1 cellular context compared by ENCODE assay signal in the genomic region with DNA sequence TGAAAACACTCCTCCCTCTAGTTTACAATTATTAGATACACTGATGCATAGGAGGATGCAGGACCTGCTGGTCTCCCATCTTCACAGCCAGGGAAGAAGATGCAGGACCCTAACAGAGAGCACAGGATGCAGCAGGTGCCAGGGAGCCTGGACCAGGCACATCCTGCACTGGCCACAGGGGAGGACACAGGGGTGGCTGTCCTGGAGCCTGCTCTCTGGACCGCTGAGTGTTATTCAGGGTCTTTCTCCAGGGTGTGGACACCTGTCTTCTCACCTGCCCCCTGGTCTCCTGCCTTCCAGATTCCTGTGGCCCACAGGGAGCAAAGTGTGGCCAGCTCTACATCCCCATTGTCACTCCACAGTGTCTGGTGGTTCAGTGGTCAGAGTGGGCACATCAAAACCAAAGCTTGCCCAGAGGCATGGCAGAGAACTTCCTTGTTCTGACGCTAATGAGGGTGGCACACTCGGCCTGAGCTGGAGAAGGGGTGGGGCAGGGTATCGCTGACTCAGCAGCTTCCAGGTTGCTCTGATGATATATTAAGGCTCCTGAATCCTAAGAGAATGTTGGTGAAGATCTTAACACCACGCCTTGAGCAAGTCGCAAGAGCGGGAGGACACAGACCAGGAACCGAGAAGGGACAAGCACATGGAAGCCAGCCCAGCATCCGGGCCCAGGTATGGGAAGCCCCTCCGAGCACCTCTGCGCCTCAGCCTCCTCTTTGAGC.
TF ChIP-seq lines count a peak whose summit lies in the region.

Gene APOBEC3A, plus strand, starts transcription at position 564 of the 725 bp plus-strand sequence. Its CDS starts 83 bp downstream, at position 647.

TF ChIP-seq in WTC11, 78 proteins besides CTCF, POLR2A, EP300 and RAD21 (continued from another document):
- TF ChIP-seq AR (CRISPR knock-in tag; IDR thresholded peaks at IDR 0.05) (no peak), JAZF1 (CRISPR knock-in tag; IDR thresholded peaks at IDR 0.05) (no peak), ZNF263 (CRISPR knock-in tag; IDR thresholded peaks at IDR 0.05; ENCODE audit: low read depth) (no peak), MYBL2 (CRISPR knock-in tag; IDR thresholded peaks at IDR 0.05) (no peak), FOXK1 (CRISPR knock-in tag; IDR thresholded peaks at IDR 0.05) (no peak), JUN (CRISPR knock-in tag; IDR thresholded peaks at IDR 0.05) (no peak), ZNF121 (CRISPR knock-in tag; IDR thresholded peaks at IDR 0.05) (no peak), FOXJ3 (CRISPR knock-in tag; IDR thresholded peaks at IDR 0.05; ENCODE audit: borderline replicate concordance) (no peak), PRRX2 (CRISPR knock-in tag; IDR thresholded peaks at IDR 0.05) (no peak)
- TF ChIP-seq, protein P1, sequence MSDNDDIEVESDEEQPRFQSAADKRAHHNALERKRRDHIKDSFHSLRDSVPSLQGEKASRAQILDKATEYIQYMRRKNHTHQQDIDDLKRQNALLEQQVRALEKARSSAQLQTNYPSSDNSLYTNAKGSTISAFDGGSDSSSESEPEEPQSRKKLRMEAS (CRISPR knock-in tag; IDR thresholded peaks at IDR 0.05) = no peak
- TF ChIP-seq, protein P2, sequence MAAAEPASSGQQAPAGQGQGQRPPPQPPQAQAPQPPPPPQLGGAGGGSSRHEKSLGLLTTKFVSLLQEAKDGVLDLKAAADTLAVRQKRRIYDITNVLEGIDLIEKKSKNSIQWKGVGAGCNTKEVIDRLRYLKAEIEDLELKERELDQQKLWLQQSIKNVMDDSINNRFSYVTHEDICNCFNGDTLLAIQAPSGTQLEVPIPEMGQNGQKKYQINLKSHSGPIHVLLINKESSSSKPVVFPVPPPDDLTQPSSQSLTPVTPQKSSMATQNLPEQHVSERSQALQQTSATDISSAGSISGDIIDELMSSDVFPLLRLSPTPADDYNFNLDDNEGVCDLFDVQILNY (CRISPR knock-in tag; IDR thresholded peaks at IDR 0.05) = no peak
- TF ChIP-seq, protein P3, sequence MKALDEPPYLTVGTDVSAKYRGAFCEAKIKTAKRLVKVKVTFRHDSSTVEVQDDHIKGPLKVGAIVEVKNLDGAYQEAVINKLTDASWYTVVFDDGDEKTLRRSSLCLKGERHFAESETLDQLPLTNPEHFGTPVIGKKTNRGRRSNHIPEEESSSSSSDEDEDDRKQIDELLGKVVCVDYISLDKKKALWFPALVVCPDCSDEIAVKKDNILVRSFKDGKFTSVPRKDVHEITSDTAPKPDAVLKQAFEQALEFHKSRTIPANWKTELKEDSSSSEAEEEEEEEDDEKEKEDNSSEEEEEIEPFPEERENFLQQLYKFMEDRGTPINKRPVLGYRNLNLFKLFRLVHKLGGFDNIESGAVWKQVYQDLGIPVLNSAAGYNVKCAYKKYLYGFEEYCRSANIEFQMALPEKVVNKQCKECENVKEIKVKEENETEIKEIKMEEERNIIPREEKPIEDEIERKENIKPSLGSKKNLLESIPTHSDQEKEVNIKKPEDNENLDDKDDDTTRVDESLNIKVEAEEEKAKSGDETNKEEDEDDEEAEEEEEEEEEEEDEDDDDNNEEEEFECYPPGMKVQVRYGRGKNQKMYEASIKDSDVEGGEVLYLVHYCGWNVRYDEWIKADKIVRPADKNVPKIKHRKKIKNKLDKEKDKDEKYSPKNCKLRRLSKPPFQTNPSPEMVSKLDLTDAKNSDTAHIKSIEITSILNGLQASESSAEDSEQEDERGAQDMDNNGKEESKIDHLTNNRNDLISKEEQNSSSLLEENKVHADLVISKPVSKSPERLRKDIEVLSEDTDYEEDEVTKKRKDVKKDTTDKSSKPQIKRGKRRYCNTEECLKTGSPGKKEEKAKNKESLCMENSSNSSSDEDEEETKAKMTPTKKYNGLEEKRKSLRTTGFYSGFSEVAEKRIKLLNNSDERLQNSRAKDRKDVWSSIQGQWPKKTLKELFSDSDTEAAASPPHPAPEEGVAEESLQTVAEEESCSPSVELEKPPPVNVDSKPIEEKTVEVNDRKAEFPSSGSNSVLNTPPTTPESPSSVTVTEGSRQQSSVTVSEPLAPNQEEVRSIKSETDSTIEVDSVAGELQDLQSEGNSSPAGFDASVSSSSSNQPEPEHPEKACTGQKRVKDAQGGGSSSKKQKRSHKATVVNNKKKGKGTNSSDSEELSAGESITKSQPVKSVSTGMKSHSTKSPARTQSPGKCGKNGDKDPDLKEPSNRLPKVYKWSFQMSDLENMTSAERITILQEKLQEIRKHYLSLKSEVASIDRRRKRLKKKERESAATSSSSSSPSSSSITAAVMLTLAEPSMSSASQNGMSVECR (CRISPR knock-in tag; IDR thresholded peaks at IDR 0.05; ENCODE audit: borderline replicate concordance) = no peak
